Comparison of ENCODE assay signal across 23 cellular contexts in the genomic region with DNA sequence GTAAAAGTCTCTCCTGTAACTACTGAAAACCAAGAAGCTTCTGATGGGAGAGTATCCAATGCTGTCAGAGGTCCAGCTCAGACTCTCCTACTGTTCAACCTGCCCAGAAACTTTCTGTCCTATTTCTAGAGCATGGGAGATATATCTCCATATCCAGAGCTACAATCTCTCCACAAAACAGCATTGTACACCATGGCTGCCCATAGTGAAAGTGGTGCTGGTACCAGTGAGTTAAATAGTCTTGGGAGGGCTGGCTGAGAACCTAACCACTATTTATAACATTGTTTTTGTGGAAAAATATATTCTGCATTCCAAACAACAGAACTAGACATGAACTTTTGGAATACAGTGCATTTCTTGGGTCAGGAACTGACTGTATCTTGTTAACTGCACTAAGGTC.
"Had no signal": no experiment of that assay in that cellular context is flagged by ENCODE, and none has a peak within 500 bp of the region (broad histone marks: within the 10 kb centered on the region; RNA-seq: fewer than 3 reads in every experiment).

No MANE protein-coding gene starts in this region.

- H3K9me3 ChIP-seq: esophagus muscularis mucosa, gastrocnemius medialis, heart right ventricle, lower lobe of right lung had no signal

- H3K27me3 ChIP-seq: esophagus muscularis mucosa, gastrocnemius medialis, heart right ventricle, left lung had no signal

- DNase-seq: cortex of kidney; effector CD8-positive, alpha-beta T cell; effector memory CD8-positive, alpha-beta T cell; endodermal cell; foreskin fibroblast; foreskin melanocyte; gastrocnemius medialis; glutamatergic neuron; head of caudate nucleus; heart right ventricle; hippocampal formation; left cardiac atrium; left lung; left ventricle myocardium superior; lower lobe of right lung; mesenchymal stem cell; midbrain had no signal

- H3K27ac Mint-ChIP-seq: dendritic cell treated with granulocyte-macrophage colony-stimulating factor and Interleukin-4, amounts not matched to agents 40 ng/mL and 50 ng/mL, for 4 days; endodermal cell had no signal

- FAIRE-seq: colon, endometrium, islet of Langerhans, keratinocyte had no signal

- H3K4me3 Mint-ChIP-seq: dendritic cell treated with granulocyte-macrophage colony-stimulating factor and Interleukin-4, amounts not matched to agents 40 ng/mL and 50 ng/mL, for 4 days; effector memory CD8-positive, alpha-beta T cell; endodermal cell had no signal

- H3K27me3 Mint-ChIP-seq: dendritic cell treated with granulocyte-macrophage colony-stimulating factor and Interleukin-4, amounts not matched to agents 40 ng/mL and 50 ng/mL, for 4 days; effector memory CD8-positive, alpha-beta T cell had no signal

- H3K4me1 Mint-ChIP-seq: endodermal cell had no signal

- H3K36me3 ChIP-seq: gastrocnemius medialis had no signal

- H3K27ac ChIP-seq: esophagus muscularis mucosa, left lung, lower lobe of right lung had no signal

- H3K4me3 ChIP-seq: esophagus muscularis mucosa, gastrocnemius medialis, heart right ventricle, left lung, lower lobe of right lung had no signal

- ATAC-seq: effector memory CD8-positive, alpha-beta T cell; gastrocnemius medialis; left lung; left ventricle myocardium superior; lower lobe of right lung had no signal
